ENCODE assay signal across 12 cellular contexts in the genomic region with DNA sequence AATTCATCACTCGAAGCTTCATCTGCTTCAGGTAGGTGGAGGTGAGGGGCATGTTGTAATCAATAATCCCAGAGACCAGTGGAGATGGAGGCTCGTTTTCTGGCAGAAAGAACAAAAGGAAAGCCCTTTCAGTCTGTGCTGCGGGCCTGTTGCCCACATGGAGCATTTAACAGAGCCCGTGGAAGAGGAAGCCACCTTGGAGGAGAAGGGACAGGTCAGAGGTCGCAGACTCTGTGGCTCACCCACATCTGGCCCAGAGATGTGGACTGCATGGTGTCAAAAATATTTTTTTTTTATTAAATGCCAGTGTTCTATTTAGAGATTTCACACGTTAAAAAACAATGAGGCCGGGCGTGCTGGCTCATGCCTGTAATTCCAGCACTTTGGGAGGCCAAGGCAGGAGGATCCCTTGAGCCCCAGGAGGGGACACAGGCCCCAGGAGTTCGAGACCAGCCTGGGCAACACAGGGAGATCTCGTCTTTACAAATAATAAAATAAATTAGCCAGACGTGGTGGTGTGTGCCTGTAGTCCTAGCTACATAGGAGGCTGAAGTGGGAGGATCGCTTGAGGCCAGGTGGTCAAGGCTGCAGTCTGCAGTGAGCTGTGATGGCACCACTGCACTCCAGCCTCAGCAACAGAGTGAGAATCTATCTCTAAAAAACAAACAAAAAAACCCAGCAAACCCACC.
DNase-seq lines count a peak whose midpoint lies in the region; ATAC-seq and TF ChIP-seq lines count a peak whose summit lies in the region.
"Had no signal": no experiment of that assay in that cellular context is flagged by ENCODE, and none has a peak within 500 bp of the region (broad histone marks: within the 10 kb centered on the region; RNA-seq: fewer than 3 reads in every experiment).

No MANE protein-coding gene starts in this region.

- H2AFZ ChIP-seq in mesenchymal stem cell (ENCODE audit: low read depth, low read length) = no peak overlapping the region

- peak in 1 of 10 donors; percentile 26 for DNase-seq in naive thymus-derived CD8-positive, alpha-beta T cell
- DNase-seq in coronary artery (ENCODE audit: low spot score) (no peak), mesenchymal stem cell (no peak), cerebellar cortex (ENCODE audit: low spot score) (no peak)
- DNase-seq: central memory CD4-positive, alpha-beta T cell; NCI-H1436; NCI-H524; stimulated activated CD4-positive, alpha-beta T cell treated with anti-CD3 and anti-CD28 coated beads, Interleukin-2, amount 100 ng/mL, for 48 hours had no signal

- POLR2A ChIA-PET in HEK293 (lab: Yijun Ruan, JAX) = no interaction called here
- POLR2A ChIA-PET in naive thymus-derived CD8-positive, alpha-beta T cell (lab: Charles Lee) = interaction anchor here (0.6 to 24.1 kb wide), 9 partner anchors 13 to 171 kb away, joined by 3 to 883 read pairs (median 17); partner anchors contain the start of gene ASXL1

- no peaks in the 10 kb centered on the region for H4K20me1 ChIP-seq in BLaER1

- no peak overlapping the region for H4K8ac ChIP-seq in mesenchymal stem cell (ENCODE audit: low read length)

- no peak overlapping the region for H2BK12ac ChIP-seq in mesenchymal stem cell (ENCODE audit: low read length in 2 of 2)

- no peak overlapping the region for H3K14ac ChIP-seq in mesenchymal stem cell (ENCODE audit: low read length in 2 of 2)

- H2BK15ac ChIP-seq in mesenchymal stem cell (ENCODE audit: low read depth, poor library complexity, severe bottlenecking) = no peak overlapping the region

- TF ChIP-seq CTCF in HEK293 (tag by site-specific recombination; IDR thresholded peaks at IDR 0.05) (no peak), brain (conservative IDR thresholded peaks at IDR 0.05) (no peak), coronary artery (IDR thresholded peaks at IDR 0.05) (no peak)

- peaks cover 44% of the 10 kb centered on the region for H3K36me3 Mint-ChIP-seq in brain
- peaks cover 0 to 57% (median 32%) of the 10 kb centered on the region in 3 donors for H3K36me3 Mint-ChIP-seq in naive thymus-derived CD8-positive, alpha-beta T cell

- no peak overlapping the region for H2BK5ac ChIP-seq in mesenchymal stem cell (ENCODE audit: low read depth, low read length, poor library complexity, severe bottlenecking)

- CTCF ChIA-PET in HEK293 (lab: Yijun Ruan, JAX) = interaction anchor here (0.7 kb wide), 1 partner anchor 141 kb away, joined by 3 read pairs; no protein-coding TSS in a partner anchor

- H3K4me3 ChIP-seq in BLaER1 (peak overlapping the region; percentile 59), HEK293 (ENCODE audit: low read depth, low read length) (no peak overlapping the region), coronary artery (no peak overlapping the region), mesenchymal stem cell (ENCODE audit: insufficient read depth in 1 of 2, low read depth in 1 of 2, low read length in 2 of 2) (no peak overlapping the region)

- H3K4me1 Mint-ChIP-seq in brain = peaks cover 33% of the 10 kb centered on the region
- peaks cover 58 to 95% (median 89%) of the 10 kb centered on the region in 4 donors for H3K4me1 Mint-ChIP-seq in naive thymus-derived CD8-positive, alpha-beta T cell

- H3K27ac ChIP-seq in BLaER1 (peak overlapping the region; percentile 93), HEK293 (ENCODE audit: extremely low read depth, low read depth, low read length) (no peak overlapping the region), coronary artery (no peak overlapping the region), mesenchymal stem cell (ENCODE audit: low read length, poor library complexity, severe bottlenecking) (no peak overlapping the region)

- peaks cover 0 to 5% (median 0%) of the 10 kb centered on the region in 5 experiments for H3K9me3 Mint-ChIP-seq in brain
- H3K9me3 Mint-ChIP-seq in naive thymus-derived CD8-positive, alpha-beta T cell = no peaks in the 10 kb centered on the region

- no peak overlapping the region for H2BK120ac ChIP-seq in mesenchymal stem cell (ENCODE audit: low read depth, low read length)

- H2AK5ac ChIP-seq in mesenchymal stem cell (ENCODE audit: low read length, severe bottlenecking) = no peak overlapping the region

- H3K18ac ChIP-seq in mesenchymal stem cell (ENCODE audit: low read depth in 1 of 2, low read length in 2 of 2) = peak overlapping the region in 1 of 2 experiments; percentile 64

- no peak for ATAC-seq in naive thymus-derived CD8-positive, alpha-beta T cell
- no peak for ATAC-seq in HG03139 (IDR thresholded peaks at IDR 0.05; ENCODE audit: unreplicated experiment)

- H3K4me2 ChIP-seq in BLaER1 = peak overlapping the region; percentile 98
- H3K4me2 ChIP-seq in mesenchymal stem cell (ENCODE audit: low read length, poor library complexity, severe bottlenecking) = no peak overlapping the region

- H3K23ac ChIP-seq in mesenchymal stem cell (ENCODE audit: low read length in 2 of 2) = no peak overlapping the region

- no peak overlapping the region for H3K4ac ChIP-seq in mesenchymal stem cell (ENCODE audit: low read depth in 1 of 2, low read length in 2 of 2)

- peaks cover 3% of the 10 kb centered on the region for H3K27me3 Mint-ChIP-seq in brain
- H3K27me3 Mint-ChIP-seq in naive thymus-derived CD8-positive, alpha-beta T cell = no peaks in the 10 kb centered on the region

- H3K79me1 ChIP-seq in mesenchymal stem cell (replicated peaks; ENCODE audit: low read length, poor library complexity, severe bottlenecking) = no peaks in the 10 kb centered on the region

- H3K9me3 ChIP-seq in BLaER1 (no peaks in the 10 kb centered on the region), HEK293 (ENCODE audit: control insufficient read depth, insufficient read depth, low read depth, low read length) (no peaks in the 10 kb centered on the region), mesenchymal stem cell (ENCODE audit: control insufficient read depth, low read length) (no peaks in the 10 kb centered on the region)

- WGBS in mesenchymal stem cell = 72% methylated on average over 11 of the region's 12 CpGs

- no peaks in the 10 kb centered on the region for H3K27me3 ChIP-seq in BLaER1
- peaks cover 5 to 6% of the 10 kb centered on the region in 2 experiments for H3K27me3 ChIP-seq in mesenchymal stem cell (ENCODE audit: control insufficient read depth in 1 of 2, insufficient read depth in 1 of 2, low read length in 2 of 2)

- peak overlapping the region in 1 of 5 experiments; percentile 26 for H3K4me3 Mint-ChIP-seq in brain
- peak overlapping the region; percentile 77 to 94 (median 87) for H3K4me3 Mint-ChIP-seq in naive thymus-derived CD8-positive, alpha-beta T cell

- peaks cover 100% of the 10 kb centered on the region for H3K4me1 ChIP-seq in BLaER1
- H3K4me1 ChIP-seq in HEK293 (ENCODE audit: control insufficient read depth, insufficient read depth, low read length) = no peaks in the 10 kb centered on the region; the same call in none of the 2 replicates
- H3K4me1 ChIP-seq in mesenchymal stem cell (ENCODE audit: control insufficient read depth, insufficient read depth, low read depth, low read length) = peaks cover under 1% of the 10 kb centered on the region

- peak overlapping the region in 3 of 5 experiments; percentile 40 to 89 (median 72) for H3K27ac Mint-ChIP-seq in brain
- peak overlapping the region; percentile 94 to 98 (median 97) for H3K27ac Mint-ChIP-seq in naive thymus-derived CD8-positive, alpha-beta T cell

- H4K91ac ChIP-seq in mesenchymal stem cell (ENCODE audit: low read length) = no peak overlapping the region

- H3K36me3 ChIP-seq in BLaER1 (peaks cover 29% of the 10 kb centered on the region), HEK293 (ENCODE audit: control insufficient read depth in 2 of 2, insufficient read depth in 1 of 2, low read length in 2 of 2) (no peaks in the 10 kb centered on the region), mesenchymal stem cell (ENCODE audit: control insufficient read depth in 1 of 2, insufficient read depth in 2 of 2, low read depth in 1 of 2, low read length in 2 of 2) (peaks cover 0 to 2% of the 10 kb centered on the region in 2 experiments)

- H3K9ac ChIP-seq in BLaER1 (peak overlapping the region; percentile 80), mesenchymal stem cell (ENCODE audit: low read length) (no peak overlapping the region)

TF ChIP-seq in HEK293, 187 proteins besides CTCF, POLR2A, EP300 and RAD21:
- TF ChIP-seq ZNF558 (tag by site-specific recombination; IDR thresholded peaks at IDR 0.05) (no peak), GLIS1 (tag by site-specific recombination; IDR thresholded peaks at IDR 0.05) (peak; percentile 84)
